In the genomic region with DNA sequence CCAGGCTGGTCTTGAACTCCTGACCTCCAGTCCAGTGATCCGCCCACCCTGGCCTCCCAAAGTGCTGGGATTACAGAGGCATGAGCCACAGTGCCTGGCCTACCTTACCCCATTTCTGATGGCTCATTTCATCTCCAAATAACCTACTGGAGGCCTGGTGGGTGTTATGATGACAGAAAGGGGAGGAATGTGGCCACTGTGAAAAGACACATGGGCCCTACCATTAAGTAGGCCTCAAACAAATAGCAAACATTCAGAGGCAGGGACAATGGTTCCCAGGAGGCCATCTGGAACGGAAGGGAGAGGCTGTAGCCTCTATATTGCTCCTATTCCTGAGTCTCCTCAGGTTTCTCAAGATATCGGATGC, we compare ENCODE assay signal across 16 cellular contexts. TPM values are rescaled to one million over a fixed set of nuclear protein-coding genes. Genes with fewer than 3 reads are reported as not detected.
DNase-seq lines count a peak whose midpoint lies in the region; ATAC-seq and TF ChIP-seq lines count a peak whose summit lies in the region.
"Had no signal": no experiment of that assay in that cellular context is flagged by ENCODE, and none has a peak within 500 bp of the region (broad histone marks: within the 10 kb centered on the region; RNA-seq: fewer than 3 reads in every experiment).

No MANE protein-coding gene starts in this region.

- H3F3A ChIP-seq in MM.1S (ENCODE audit: insufficient read depth, low read length): peaks cover 8% of the 10 kb centered on the region; the same call in 1 of the 2 replicates

- H3K27me3 ChIP-seq in MM.1S (replicated peaks; ENCODE audit: insufficient read depth, low read length) (no peaks in the 10 kb centered on the region), aorta (ENCODE audit: control insufficient read depth in 1 of 2, insufficient read depth in 2 of 2, low read length in 1 of 2) (no peaks in the 10 kb centered on the region)
- H3K27me3 ChIP-seq: suprapubic skin had no signal

- no peaks in the 10 kb centered on the region for H3K9me3 Mint-ChIP-seq in stimulated activated naive CD8-positive, alpha-beta T cell treated with anti-CD3 and anti-CD28 coated beads, Interleukin-15, amount 100 ng/mL, for 72 hours
- H3K9me3 Mint-ChIP-seq in effector memory CD8-positive, alpha-beta T cell: no peaks in the 10 kb centered on the region
- H3K9me3 Mint-ChIP-seq: activated CD4-positive, alpha-beta memory T cell treated with anti-CD3 and anti-CD28 coated beads for 36 hours had no signal

- no peaks in the 10 kb centered on the region for H3K36me3 Mint-ChIP-seq in effector memory CD8-positive, alpha-beta T cell (ENCODE audit: insufficient read depth)
- H3K36me3 Mint-ChIP-seq: activated CD4-positive, alpha-beta memory T cell treated with anti-CD3 and anti-CD28 coated beads for 36 hours had no signal

- H4K20me1 ChIP-seq in MM.1S (ENCODE audit: insufficient read depth, low read length): no peaks in the 10 kb centered on the region

- peak overlapping the region; percentile 54 for H3K4me2 ChIP-seq in MM.1S (ENCODE audit: low read depth, low read length)

- H2AFZ ChIP-seq in MM.1S (ENCODE audit: low read length): peak overlapping the region; percentile 34; the same call in 1 of the 2 replicates

- H3K4me1 ChIP-seq in MM.1S (ENCODE audit: low read length): peaks cover 23% of the 10 kb centered on the region
- H3K4me1 ChIP-seq in aorta (ENCODE audit: control insufficient read depth in 1 of 2, insufficient read depth in 2 of 2, low read length in 2 of 2): peaks cover 0 to 4% of the 10 kb centered on the region in 2 donors
- H3K4me1 ChIP-seq: suprapubic skin had no signal

- whole genome bisulfite sequencing in aorta, 2 donors: 47 to 51% methylated on average over 3 of the region's 3 CpGs

- peak overlapping the region; percentile 70; the same call in 1 of the 2 replicates for H3K27ac ChIP-seq in MM.1S (ENCODE audit: low read length)
- peak overlapping the region; percentile 53 to 98 for H3K27ac ChIP-seq in aorta (ENCODE audit: low read depth in 1 of 2, low read length in 2 of 2)
- H3K27ac ChIP-seq: C4-2B, suprapubic skin had no signal

- H3K4me3 Mint-ChIP-seq in stimulated activated naive CD8-positive, alpha-beta T cell treated with anti-CD3 and anti-CD28 coated beads, Interleukin-15, amount 100 ng/mL, for 72 hours: no peak overlapping the region
- H3K4me3 Mint-ChIP-seq in effector memory CD8-positive, alpha-beta T cell: no peak overlapping the region
- H3K4me3 Mint-ChIP-seq: activated CD4-positive, alpha-beta memory T cell treated with anti-CD3 and anti-CD28 coated beads for 36 hours; T-helper 17 cell had no signal

- no peaks in the 10 kb centered on the region for H3K79me2 ChIP-seq in MM.1S (ENCODE audit: low read length)

- peaks cover 18% of the 10 kb centered on the region for H3K27me3 Mint-ChIP-seq in stimulated activated naive CD8-positive, alpha-beta T cell treated with anti-CD3 and anti-CD28 coated beads, Interleukin-15, amount 100 ng/mL, for 72 hours
- no peaks in the 10 kb centered on the region for H3K27me3 Mint-ChIP-seq in effector memory CD8-positive, alpha-beta T cell

- no peaks in the 10 kb centered on the region for H3K9me3 ChIP-seq in MM.1S (replicated peaks; ENCODE audit: insufficient read depth, low read length)
- no peaks in the 10 kb centered on the region for H3K9me3 ChIP-seq in aorta (ENCODE audit: control insufficient read depth, low read length)
- H3K9me3 ChIP-seq: suprapubic skin had no signal

- H3K4me3 ChIP-seq in MM.1S (ENCODE audit: low read length) (no peak overlapping the region), epithelial cell of esophagus (ENCODE audit: low read length) (no peak overlapping the region), aorta (ENCODE audit: low read length in 2 of 2) (no peak overlapping the region)
- H3K4me3 ChIP-seq: suprapubic skin had no signal

- no peaks in the 10 kb centered on the region for H3K9me2 ChIP-seq in MM.1S (replicated peaks; ENCODE audit: insufficient read depth, low read length)

- DNase-seq in stimulated activated naive CD8-positive, alpha-beta T cell treated with anti-CD3 and anti-CD28 coated beads, Interleukin-15, Interleukin-2, amounts not matched to agents 100 U/mL and 50 U/mL, for 24 hours: no peak
- DNase-seq in stimulated activated naive CD8-positive, alpha-beta T cell treated with anti-CD3 and anti-CD28 coated beads, Interleukin-15, amount 100 ng/mL, for 72 hours: no peak
- DNase-seq in MM.1S (no peak), epithelial cell of esophagus (ENCODE audit: low read depth) (peak; percentile 43), aorta (no peak), NCI-H1105 (lab: John Stamatoyannopoulos, UW) (no peak), Kasumi-1 (lab: John Stamatoyannopoulos, UW) (no peak)
- DNase-seq in effector memory CD8-positive, alpha-beta T cell: no peak
- DNase-seq: activated CD4-positive, alpha-beta memory T cell treated with anti-CD3 and anti-CD28 coated beads for 36 hours; activated gamma-delta T cell treated with Interleukin-2 at 50 U/mL for 16 hours; NCI-H1417 treated with DMSO at 0.1 percent for 48 hours; posterior cingulate gyrus; T-helper 17 cell had no signal

- ATAC-seq in stimulated activated naive CD8-positive, alpha-beta T cell treated with anti-CD3 and anti-CD28 coated beads, Interleukin-15, Interleukin-2, amounts not matched to agents 100 U/mL and 50 U/mL, for 24 hours: peak; percentile 26
- ATAC-seq in stimulated activated naive CD8-positive, alpha-beta T cell treated with anti-CD3 and anti-CD28 coated beads, Interleukin-15, amount 100 ng/mL, for 72 hours: no peak
- ATAC-seq in aorta (ENCODE audit: low FRiP score): no peak
- no peak for ATAC-seq in effector memory CD8-positive, alpha-beta T cell (replicated peaks)

- H3K4me1 Mint-ChIP-seq in stimulated activated naive CD8-positive, alpha-beta T cell treated with anti-CD3 and anti-CD28 coated beads, Interleukin-15, amount 100 ng/mL, for 72 hours: no peaks in the 10 kb centered on the region
- H3K4me1 Mint-ChIP-seq in effector memory CD8-positive, alpha-beta T cell (ENCODE audit: low read depth in 2 of 2): peaks cover 0 to 3% of the 10 kb centered on the region in 2 donors
- H3K4me1 Mint-ChIP-seq: T-helper 17 cell had no signal

- H3K27ac Mint-ChIP-seq in stimulated activated naive CD8-positive, alpha-beta T cell treated with anti-CD3 and anti-CD28 coated beads, Interleukin-15, amount 100 ng/mL, for 72 hours: no peak overlapping the region
- H3K27ac Mint-ChIP-seq in effector memory CD8-positive, alpha-beta T cell: no peak overlapping the region
- H3K27ac Mint-ChIP-seq: activated CD4-positive, alpha-beta memory T cell treated with anti-CD3 and anti-CD28 coated beads for 36 hours; T-helper 17 cell had no signal

- H3K9ac ChIP-seq in MM.1S (ENCODE audit: low read length): no peak overlapping the region

- intact Hi-C loops in aorta (cut with DNase I): no loop called here

- TF ChIP-seq CTCF in MM.1S (IDR thresholded peaks at IDR 0.05; ENCODE audit: low read length): no peak
- TF ChIP-seq CTCF in epithelial cell of esophagus (IDR thresholded peaks at IDR 0.05; ENCODE audit: insufficient read depth, low read depth, low read length, missing control alignments): no peak

- H3K36me3 ChIP-seq in MM.1S (replicated peaks; ENCODE audit: insufficient read depth, low read length): no peaks in the 10 kb centered on the region
- H3K36me3 ChIP-seq in aorta (ENCODE audit: control insufficient read depth in 1 of 2, insufficient read depth in 2 of 2, low read length in 1 of 2): no peaks in the 10 kb centered on the region
- H3K36me3 ChIP-seq: suprapubic skin had no signal

RNA-seq across cellular contexts. Expression of a gene that starts 0.9 kb away (rescaled TPM):
- total RNA-seq in aorta: under 1 TPM in 1 of 2 donors, not detected in 1; 0.57 TPM
- under 1 TPM; 0.10 to 0.38 TPM for polyA plus RNA-seq in aorta
- total RNA-seq: activated CD4-positive, alpha-beta memory T cell treated with anti-CD3 and anti-CD28 coated beads for 36 hours; lung microvascular endothelial cell had no signal

RNA-seq across cellular contexts. Expression of a gene that starts 15.2 kb away (rescaled TPM):
- under 1 TPM; 0.49 to 0.66 TPM for total RNA-seq in aorta
- polyA plus RNA-seq in aorta: 1 to 10 TPM in 1 of 2 donors, under 1 TPM in 1; 0.36 to 2.0 TPM
- total RNA-seq: activated CD4-positive, alpha-beta memory T cell treated with anti-CD3 and anti-CD28 coated beads for 36 hours had no signal

RNA-seq across cellular contexts. Expression of a gene that starts 43.2 kb away (rescaled TPM):
- 10 to 100 TPM; 13.6 to 68.6 TPM for total RNA-seq in aorta
- 1 to 10 TPM; 3.2 to 8.5 TPM for polyA plus RNA-seq in aorta
- total RNA-seq: activated CD4-positive, alpha-beta memory T cell treated with anti-CD3 and anti-CD28 coated beads for 36 hours; lung microvascular endothelial cell had no signal

RNA-seq across cellular contexts. Expression of a gene that starts 43.5 kb away (rescaled TPM):
- 10 to 100 TPM; 19.3 to 22.1 TPM for total RNA-seq in aorta
- 10 to 100 TPM; 25.7 to 30.1 TPM for polyA plus RNA-seq in aorta
